In the genomic region with DNA sequence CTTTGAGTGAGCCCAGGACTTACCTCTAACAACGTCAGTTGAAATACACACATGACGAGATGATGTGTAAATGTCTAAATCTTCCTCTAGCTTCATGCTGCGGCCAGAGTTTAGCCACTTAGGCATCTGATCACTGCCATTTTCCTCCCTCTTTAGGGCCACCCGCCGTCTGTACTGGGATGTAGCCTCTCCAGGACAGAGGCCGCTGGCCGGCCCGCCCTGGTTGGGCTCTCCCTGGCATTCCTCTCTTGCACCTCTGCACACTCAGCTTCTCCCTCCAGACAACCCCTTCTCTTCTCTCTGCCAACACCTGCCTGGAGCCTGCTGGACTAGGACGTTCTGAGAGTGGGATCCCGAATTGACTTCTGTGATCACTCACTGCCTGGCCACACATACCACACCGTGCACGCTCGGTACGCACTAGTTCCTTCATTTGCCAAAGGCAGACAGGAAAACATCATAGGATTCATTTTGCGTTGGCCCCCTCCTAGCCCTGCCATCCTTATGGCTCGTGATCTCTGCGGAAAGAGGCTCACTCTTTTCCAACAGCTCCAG, we compare ENCODE assay signal across 23 cellular contexts. TPM values are rescaled to one million over a fixed set of nuclear protein-coding genes. Genes with fewer than 3 reads are reported as not detected.
"Had no signal": no experiment of that assay in that cellular context is flagged by ENCODE, and none has a peak within 500 bp of the region (broad histone marks: within the 10 kb centered on the region; RNA-seq: fewer than 3 reads in every experiment).

No MANE protein-coding gene starts in this region.

- H3K4me2 ChIP-seq: SK-N-SH had no signal

- H3K36me3 ChIP-seq: MG63 had no signal

- DNase-seq: IMR-90, Karpas-422, KG1, MG63, NCI-H1092 treated with DMSO at 0.1 percent for 48 hours, NCI-H1436, NCI-H187, NCI-H2029, NCI-H2081 treated with DMSO at 0.1 percent for 48 hours, NCI-H2171, NCI-H226, NCI-H446, NCI-H510A, NCI-H524 treated with DMSO at 0.1 percent for 48 hours, NCI-H69, NCI-H774, RPMI8226, SHP77, SK-N-SH, SW 1271 had no signal

- H3K4me3 ChIP-seq: MG63 had no signal

- H3K27me3 ChIP-seq: MG63 had no signal

- H3K9me3 ChIP-seq: MG63, SK-N-SH had no signal

- H3K9ac ChIP-seq: SK-N-SH had no signal

RNA-seq across cellular contexts. Expression of a gene that starts 33.6 kb away (rescaled TPM):
- total RNA-seq: HepG2, HT1080, SK-MEL-5 had no signal
